Comparison of ENCODE assay signal across 11 cellular contexts in genomic region chr1:23798662-23799142, GRCh38. TPM values are rescaled to one million over a fixed set of nuclear protein-coding genes. Genes with fewer than 3 reads are reported as not detected.
DNase-seq lines count a peak whose midpoint lies in the region; ATAC-seq and TF ChIP-seq lines count a peak whose summit lies in the region.
"Had no signal": no experiment of that assay in that cellular context is flagged by ENCODE, and none has a peak within 500 bp of the region (broad histone marks: within the 10 kb centered on the region; RNA-seq: fewer than 3 reads in every experiment).

No MANE protein-coding gene starts in this region.

- no peaks in the 10 kb centered on the region for H3K9me3 Mint-ChIP-seq in CD4-positive, alpha-beta T cell
- no peaks in the 10 kb centered on the region for H3K9me3 Mint-ChIP-seq in chondrocyte (ENCODE audit: low read depth)
- H3K9me3 Mint-ChIP-seq in natural killer cell treated with Interleukin-12 subunit alpha and Interleukin-12 subunit beta and Interleukin-15 and Interleukin-18, amount 100 ng/mL, for 72 hours: no peaks in the 10 kb centered on the region

- H3K27me3 ChIP-seq in CD4-positive, alpha-beta T cell (ENCODE audit: control insufficient read depth, insufficient read depth, low read length): no peaks in the 10 kb centered on the region
- H3K27me3 ChIP-seq: ovary, uterus had no signal

- peaks cover 20% of the 10 kb centered on the region for H3K36me3 Mint-ChIP-seq in CD4-positive, alpha-beta T cell (ENCODE audit: low read depth)
- peaks cover 2% of the 10 kb centered on the region for H3K36me3 Mint-ChIP-seq in chondrocyte (ENCODE audit: low read depth)
- no peaks in the 10 kb centered on the region for H3K36me3 Mint-ChIP-seq in natural killer cell treated with Interleukin-12 subunit alpha and Interleukin-12 subunit beta and Interleukin-15 and Interleukin-18, amount 100 ng/mL, for 72 hours

- peaks cover 14% of the 10 kb centered on the region for H3K4me1 Mint-ChIP-seq in CD4-positive, alpha-beta T cell (ENCODE audit: low read depth)
- peaks cover 14% of the 10 kb centered on the region for H3K4me1 Mint-ChIP-seq in chondrocyte (ENCODE audit: low read depth)
- H3K4me1 Mint-ChIP-seq in natural killer cell treated with Interleukin-12 subunit alpha and Interleukin-12 subunit beta and Interleukin-15 and Interleukin-18, amount 100 ng/mL, for 72 hours (ENCODE audit: low read depth in 2 of 2): peaks cover 9 to 11% of the 10 kb centered on the region in 2 donors

- TF ChIP-seq CTCF in CD4-positive, alpha-beta T cell (IDR thresholded peaks at IDR 0.05): no peak
- TF ChIP-seq CTCF in chondrocyte (IDR thresholded peaks at IDR 0.05): peak; percentile 20

- intact Hi-C loops in CD4-positive, alpha-beta T cell (cut with DNase I, micrococcal nuclease): loop anchor here in 1 of 2 experiments (10.0 kb wide), 1 partner anchor 1446 kb away; the partner anchor contains the start of gene RSRP1

- H3K4me3 Mint-ChIP-seq in CD4-positive, alpha-beta T cell: peak overlapping the region; percentile 97
- no peak overlapping the region for H3K4me3 Mint-ChIP-seq in chondrocyte (ENCODE audit: unreplicated experiment)
- H3K4me3 Mint-ChIP-seq in natural killer cell treated with Interleukin-12 subunit alpha and Interleukin-12 subunit beta and Interleukin-15 and Interleukin-18, amount 100 ng/mL, for 72 hours: no peak overlapping the region

- POLR2A ChIA-PET in CD4-positive, alpha-beta T cell (lab: Charles Lee): interaction anchor here (0.9 to 4.9 kb wide), 5 partner anchors 12 to 182 kb away, joined by 3 to 32 read pairs (median 6); partner anchors contain the start of genes ELOA, HMGCL, PITHD1 and SRSF10

- CTCF ChIA-PET in CD4-positive, alpha-beta T cell (lab: Charles Lee): interaction anchor here (0.6 to 4.3 kb wide), 4 partner anchors 12 to 865 kb away, joined by 3 to 13 read pairs (median 4); no protein-coding TSS in a partner anchor

- ATAC-seq in CD4-positive, alpha-beta T cell (ENCODE audit: poor library complexity): no peak
- ATAC-seq in natural killer cell treated with Interleukin-12 subunit alpha and Interleukin-12 subunit beta and Interleukin-15 and Interleukin-18, amount 100 ng/mL, for 72 hours: no peak
- ATAC-seq in HG03025 (IDR thresholded peaks at IDR 0.05; ENCODE audit: low FRiP score, unreplicated experiment) (no peak), HG03175 (IDR thresholded peaks at IDR 0.05; ENCODE audit: unreplicated experiment) (no peak), HG03520 (IDR thresholded peaks at IDR 0.05; ENCODE audit: unreplicated experiment) (no peak)

- H3K27me3 Mint-ChIP-seq in CD4-positive, alpha-beta T cell: no peaks in the 10 kb centered on the region
- H3K27me3 Mint-ChIP-seq in chondrocyte (ENCODE audit: low read depth): no peaks in the 10 kb centered on the region
- no peaks in the 10 kb centered on the region for H3K27me3 Mint-ChIP-seq in natural killer cell treated with Interleukin-12 subunit alpha and Interleukin-12 subunit beta and Interleukin-15 and Interleukin-18, amount 100 ng/mL, for 72 hours

- no peak overlapping the region for H3K27ac ChIP-seq in CD4-positive, alpha-beta T cell (ENCODE audit: low read depth, low read length)
- H3K27ac ChIP-seq: ovary had no signal

- H3K27ac Mint-ChIP-seq in CD4-positive, alpha-beta T cell: peak overlapping the region; percentile 72
- H3K27ac Mint-ChIP-seq in chondrocyte (ENCODE audit: unreplicated experiment): peak overlapping the region; percentile 61
- peak overlapping the region; percentile 85 to 93 for H3K27ac Mint-ChIP-seq in natural killer cell treated with Interleukin-12 subunit alpha and Interleukin-12 subunit beta and Interleukin-15 and Interleukin-18, amount 100 ng/mL, for 72 hours

- no peak for DNase-seq in CD4-positive, alpha-beta T cell
- peak; percentile 51 for DNase-seq in NAMALWA (ENCODE audit: low spot score)
- DNase-seq in chondrocyte (ENCODE audit: low spot score): no peak
- DNase-seq in natural killer cell treated with Interleukin-12 subunit alpha and Interleukin-12 subunit beta and Interleukin-15 and Interleukin-18, amount 100 ng/mL, for 72 hours (ENCODE audit: low spot score): no peak
- no peak for DNase-seq in NCI-H187 (lab: John Stamatoyannopoulos, UW)
- DNase-seq: SHP77 treated with DMSO at 0.1 percent for 48 hours had no signal

- no peaks in the 10 kb centered on the region for H3K9me3 ChIP-seq in CD4-positive, alpha-beta T cell (ENCODE audit: control insufficient read depth, low read length)
- H3K9me3 ChIP-seq: ovary, uterus had no signal

RNA-seq across cellular contexts. Expression of gene GALE, which starts 1.9 kb away (rescaled TPM):
- total RNA-seq in CD4-positive, alpha-beta T cell: 1 to 10 TPM; 5.4 to 6.9 TPM
- 24.9 to 34.0 TPM (median 25.7 TPM) in 3 replicates for total RNA-seq in chondrocyte
- total RNA-seq in natural killer cell treated with Interleukin-12 subunit alpha and Interleukin-12 subunit beta and Interleukin-15 and Interleukin-18, amount 100 ng/mL, for 72 hours: 10 to 100 TPM; 54.3 to 68.1 TPM

RNA-seq across cellular contexts. Expression of gene LYPLA2, which starts 7.8 kb away (rescaled TPM):
- total RNA-seq in CD4-positive, alpha-beta T cell: 10 to 100 TPM; 37.4 to 37.7 TPM
- total RNA-seq in chondrocyte: 39.8 to 43.0 TPM (median 40.4 TPM) in 3 replicates
- total RNA-seq in natural killer cell treated with Interleukin-12 subunit alpha and Interleukin-12 subunit beta and Interleukin-15 and Interleukin-18, amount 100 ng/mL, for 72 hours: 100 to 1,000 TPM; 117 to 120 TPM

RNA-seq across cellular contexts. Expression of gene PITHD1, which starts 20.5 kb away (rescaled TPM):
- total RNA-seq in CD4-positive, alpha-beta T cell: 100 to 1,000 TPM; 110 to 111 TPM
- total RNA-seq in chondrocyte: 36.2 to 36.5 TPM (median 36.4 TPM) in 3 replicates
- 10 to 100 TPM; 68.6 to 77.7 TPM for total RNA-seq in natural killer cell treated with Interleukin-12 subunit alpha and Interleukin-12 subunit beta and Interleukin-15 and Interleukin-18, amount 100 ng/mL, for 72 hours

RNA-seq across cellular contexts. Expression of gene HMGCL, which starts 26.5 kb away (rescaled TPM):
- total RNA-seq in CD4-positive, alpha-beta T cell: 1 to 10 TPM; 8.9 to 9.6 TPM
- total RNA-seq in chondrocyte: 22.0 to 26.8 TPM (median 25.9 TPM) in 3 replicates
- 10 to 100 TPM; 26.1 to 29.1 TPM for total RNA-seq in natural killer cell treated with Interleukin-12 subunit alpha and Interleukin-12 subunit beta and Interleukin-15 and Interleukin-18, amount 100 ng/mL, for 72 hours

RNA-seq across cellular contexts. Expression of gene ELOA, which starts 55.4 kb away (rescaled TPM):
- 10 to 100 TPM; 28.1 to 33.0 TPM for total RNA-seq in CD4-positive, alpha-beta T cell
- 41.7 to 47.8 TPM (median 42.9 TPM) in 3 replicates for total RNA-seq in chondrocyte
- 10 to 100 TPM; 74.7 to 84.5 TPM for total RNA-seq in natural killer cell treated with Interleukin-12 subunit alpha and Interleukin-12 subunit beta and Interleukin-15 and Interleukin-18, amount 100 ng/mL, for 72 hours
